Comparison of ENCODE assay signal across 2 cellular contexts in genomic region chr17:50703162-50703561, GRCh38.
TF ChIP-seq lines count a peak whose summit lies in the region.

No MANE protein-coding gene starts in this region.

TF ChIP-seq in IMR-90, 13 proteins besides CTCF, POLR2A, EP300 and RAD21:
- TF ChIP-seq RCOR1 (IDR thresholded peaks at IDR 0.05; ENCODE audit: insufficient replicate concordance, low read length) (no peak), CEBPB (IDR thresholded peaks at IDR 0.05; ENCODE audit: low read depth, low read length) (peak; percentile 48; the same call in 1 of the 2 replicates)

TF ChIP-seq in HEK293T, 16 proteins besides CTCF, POLR2A, EP300 and RAD21:
- no peak for TF ChIP-seq ARNT (IDR thresholded peaks at IDR 0.05)
